In the genomic region with DNA sequence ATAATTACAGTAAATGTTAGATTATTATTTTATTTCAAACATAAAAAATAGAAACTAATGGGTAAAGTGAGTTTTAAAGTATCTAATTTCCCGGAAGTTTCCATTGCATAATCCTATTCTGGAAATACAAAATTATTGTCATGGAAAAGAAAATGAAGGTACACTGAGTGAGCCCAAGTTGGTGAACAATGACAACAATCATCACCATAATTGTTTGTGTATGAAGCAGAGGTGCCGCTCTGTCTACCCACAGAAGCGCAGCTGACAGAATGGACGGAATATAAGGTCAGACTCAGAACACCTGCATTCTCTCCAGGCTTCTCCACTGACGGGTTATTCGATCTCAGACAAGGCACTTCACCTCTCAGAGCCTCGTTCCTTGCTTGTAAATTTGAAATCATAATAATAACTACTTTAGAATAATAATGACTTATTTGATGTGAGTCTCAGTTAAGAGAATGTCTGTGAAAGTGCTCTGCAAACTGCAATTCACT, we compare ENCODE assay signal across 18 cellular contexts.
DNase-seq lines count a peak whose midpoint lies in the region; ATAC-seq and TF ChIP-seq lines count a peak whose summit lies in the region.
"Had no signal": no experiment of that assay in that cellular context is flagged by ENCODE, and none has a peak within 500 bp of the region (broad histone marks: within the 10 kb centered on the region; RNA-seq: fewer than 3 reads in every experiment).

No MANE protein-coding gene starts in this region.

- H3K4me1 Mint-ChIP-seq in osteocyte (ENCODE audit: unreplicated experiment) = peaks cover 12% of the 10 kb centered on the region
- H3K4me1 Mint-ChIP-seq: activated CD4-positive, alpha-beta memory T cell treated with anti-CD3 and anti-CD28 coated beads, Interleukin-2, amount 10 ng/mL, durations not matched to agents 7 days and 5 days had no signal

- H3K36me3 Mint-ChIP-seq in osteocyte (ENCODE audit: unreplicated experiment) = no peaks in the 10 kb centered on the region

- H3K27me3 Mint-ChIP-seq in osteocyte (ENCODE audit: unreplicated experiment) = no peaks in the 10 kb centered on the region

- peak; percentile 90 for DNase-seq in COR-L47 (lab: John Stamatoyannopoulos, UW)
- DNase-seq in NCI-H1105 treated with DMSO at 0.1 percent for 48 hours (lab: John Stamatoyannopoulos, UW) = peak; percentile 100
- DNase-seq in NCI-H2107 (lab: John Stamatoyannopoulos, UW) = peak; percentile 60
- peak; percentile 85 for DNase-seq in NCI-H748 treated with DMSO at 0.1 percent for 48 hours (lab: John Stamatoyannopoulos, UW)
- no peak for DNase-seq in GM19240 (ENCODE audit: insufficient read length, low spot score)
- no peak for DNase-seq in osteocyte (ENCODE audit: extremely low spot score, unreplicated experiment)
- no peak for DNase-seq in SW480 (ENCODE audit: low spot score)
- DNase-seq: activated CD4-positive, alpha-beta memory T cell treated with anti-CD3 and anti-CD28 coated beads, Interleukin-2, amount 10 ng/mL, durations not matched to agents 7 days and 5 days; lower lobe of right lung; mucosa of descending colon; NCI-H1694 treated with DMSO at 0.1 percent for 48 hours; nephron progenitor cell; posterior cingulate gyrus; sigmoid colon; stimulated activated CD4-positive, alpha-beta T cell treated with anti-CD3 and anti-CD28 coated beads, Interleukin-15, amount 100 ng/mL, for 24 hours; stomach; T-helper 9 cell had no signal

- no peak overlapping the region for H3K4me3 Mint-ChIP-seq in osteocyte (ENCODE audit: unreplicated experiment)
- H3K4me3 Mint-ChIP-seq: activated CD4-positive, alpha-beta memory T cell treated with anti-CD3 and anti-CD28 coated beads, Interleukin-2, amount 10 ng/mL, durations not matched to agents 7 days and 5 days; nephron progenitor cell had no signal

- ATAC-seq in GM19463 (IDR thresholded peaks at IDR 0.05; ENCODE audit: unreplicated experiment) = no peak
- ATAC-seq: lower lobe of right lung, mucosa of descending colon had no signal

- no peak for TF ChIP-seq CTCF in osteocyte (IDR thresholded peaks at IDR 0.05)

- no peaks in the 10 kb centered on the region for H3K9me3 Mint-ChIP-seq in osteocyte (ENCODE audit: unreplicated experiment)

- H3K27ac Mint-ChIP-seq in osteocyte (ENCODE audit: unreplicated experiment) = no peak overlapping the region
- H3K27ac Mint-ChIP-seq: activated CD4-positive, alpha-beta memory T cell treated with anti-CD3 and anti-CD28 coated beads, Interleukin-2, amount 10 ng/mL, durations not matched to agents 7 days and 5 days; nephron progenitor cell had no signal

Comparison
In these comparisons a context has a peak if more than half of its experiments do, and no peak if none do; other contexts are left out.
1. DNase-seq: peak in COR-L47 (single experiment), NCI-H1105 treated with DMSO at 0.1 percent for 48 hours (single experiment), NCI-H2107 (single experiment) and NCI-H748 treated with DMSO at 0.1 percent for 48 hours (single experiment); none in GM19240 (single experiment), osteocyte (single experiment) and SW480 (single experiment).